1 cellular context compared by ENCODE assay signal in the genomic region with DNA sequence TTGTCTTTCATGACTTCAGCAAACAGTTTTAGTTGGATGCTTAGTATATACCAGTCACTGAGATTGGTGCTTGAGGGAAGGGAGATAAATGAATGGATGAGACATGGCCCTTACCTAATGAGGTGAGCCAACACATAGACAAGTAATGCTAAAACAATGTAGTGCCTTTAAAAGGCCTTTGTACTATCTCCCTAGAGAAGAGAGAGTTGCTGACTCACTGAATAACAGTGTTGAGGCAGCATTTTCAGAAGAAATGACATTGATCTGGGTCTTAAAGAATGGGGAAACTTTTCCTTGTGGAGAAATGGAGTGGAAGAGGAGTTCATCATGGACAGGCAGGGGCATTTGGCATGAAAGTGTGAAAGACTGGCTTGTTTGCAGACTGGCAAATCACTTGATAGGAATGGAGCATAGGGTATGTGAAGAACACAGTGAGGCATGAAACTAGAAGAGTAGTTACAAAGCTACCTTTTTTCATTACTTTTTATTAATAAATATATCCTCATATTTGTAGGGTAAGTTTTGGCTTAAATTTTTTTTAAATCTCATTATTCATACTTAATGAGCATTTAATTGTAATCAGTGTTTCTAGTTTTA.
TF ChIP-seq lines count a peak whose summit lies in the region.

No MANE protein-coding gene starts in this region.

TF ChIP-seq in H1, 55 proteins besides CTCF, POLR2A, EP300 and RAD21:
- TF ChIP-seq GABPA (IDR thresholded peaks at IDR 0.05; ENCODE audit: borderline replicate concordance, insufficient read depth, low read length) (no peak), SRF (IDR thresholded peaks at IDR 0.05; ENCODE audit: low read depth, low read length) (no peak), MAFK (IDR thresholded peaks at IDR 0.05; ENCODE audit: low read depth, low read length) (peak; percentile 87), SAP30 (IDR thresholded peaks at IDR 0.05; ENCODE audit: insufficient read depth, insufficient replicate concordance, low read length) (no peak), ZNF274 (IDR thresholded peaks at IDR 0.05; ENCODE audit: borderline replicate concordance, extremely low read depth, low read length) (no peak), NRF1 (IDR thresholded peaks at IDR 0.05; ENCODE audit: low read depth, low read length) (no peak), E2F6 (IDR thresholded peaks at IDR 0.05) (no peak), TCF12 (IDR thresholded peaks at IDR 0.05; ENCODE audit: low read depth, low read length) (no peak), TEAD4 (IDR thresholded peaks at IDR 0.05; ENCODE audit: low read depth, low read length) (no peak), KDM4A (IDR thresholded peaks at IDR 0.05; ENCODE audit: low read depth, low read length, severe bottlenecking) (no peak), BACH1 (IDR thresholded peaks at IDR 0.05; ENCODE audit: low read length) (peak; percentile 97), POU5F1 (IDR thresholded peaks at IDR 0.05; ENCODE audit: low read depth, low read length) (no peak), RBBP5 (IDR thresholded peaks at IDR 0.05; ENCODE audit: borderline replicate concordance, low read depth, low read length) (no peak), SUZ12 (IDR thresholded peaks at IDR 0.05; ENCODE audit: low read length) (no peak)
TF ChIP-seq in H1: peak in this region for 2.
